In the genomic region with DNA sequence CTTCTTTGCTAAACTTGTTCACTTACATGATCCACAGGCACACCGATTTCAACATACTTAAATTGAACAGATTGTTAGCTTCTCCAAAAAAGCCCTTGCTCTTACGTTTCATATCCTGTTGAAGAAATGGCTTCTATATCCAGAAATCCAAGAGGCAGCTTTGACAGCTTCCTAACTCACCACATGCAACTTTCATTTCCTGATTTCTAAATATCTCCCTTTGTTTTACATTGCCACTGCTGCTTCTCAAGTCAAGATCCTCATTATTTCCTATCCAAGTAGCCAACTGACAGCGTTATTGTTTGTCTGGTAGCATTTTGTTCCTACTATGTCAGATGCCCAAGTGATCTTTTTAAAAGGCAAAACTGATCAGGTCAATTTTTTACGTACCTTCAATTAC, we compare ENCODE assay signal across 21 cellular contexts.
"Had no signal": no experiment of that assay in that cellular context is flagged by ENCODE, and none has a peak within 500 bp of the region (broad histone marks: within the 10 kb centered on the region; RNA-seq: fewer than 3 reads in every experiment).

No MANE protein-coding gene starts in this region.

- H3K27ac Mint-ChIP-seq: naive thymus-derived CD4-positive, alpha-beta T cell; nephron progenitor cell; stimulated activated memory B cell treated with anti-CD40 and anti-IgM and Interleukin-4, amounts not matched to agents 10 μg/mL and 1 μg/mL and 100 μg/mL, for 72 hours; stimulated activated naive CD8-positive, alpha-beta T cell treated with anti-CD3 and anti-CD28 coated beads, Interleukin-15, Interleukin-2, amounts not matched to agents 100 ng/mL and 50 ng/mL, for 24 hours had no signal

- H3K4me3 ChIP-seq: dorsolateral prefrontal cortex, esophagus muscularis mucosa, hepatocyte, spleen, tibial artery, upper lobe of left lung, vagina had no signal

- H3K4me1 ChIP-seq: esophagus muscularis mucosa, spleen, tibial artery, upper lobe of left lung, vagina had no signal

- H3K9me3 Mint-ChIP-seq: nephron progenitor cell had no signal

- H3K27ac ChIP-seq: dorsolateral prefrontal cortex, epithelial cell of prostate, esophagus muscularis mucosa, hepatocyte, neutrophil, spleen, tibial artery, upper lobe of left lung, vagina had no signal

- H3K4me1 Mint-ChIP-seq: naive thymus-derived CD4-positive, alpha-beta T cell; nephron progenitor cell; stimulated activated memory B cell treated with anti-CD40 and anti-IgM and Interleukin-4, amounts not matched to agents 10 μg/mL and 1 μg/mL and 100 μg/mL, for 72 hours had no signal

- H3K9me3 ChIP-seq: esophagus muscularis mucosa, neutrophil, spleen, tibial artery, upper lobe of left lung, vagina had no signal

- H3K27me3 Mint-ChIP-seq: naive thymus-derived CD4-positive, alpha-beta T cell; stimulated activated memory B cell treated with anti-CD40 and anti-IgM and Interleukin-4, amounts not matched to agents 10 μg/mL and 1 μg/mL and 100 μg/mL, for 72 hours; stimulated activated naive CD8-positive, alpha-beta T cell treated with anti-CD3 and anti-CD28 coated beads, Interleukin-15, Interleukin-2, amounts not matched to agents 100 ng/mL and 50 ng/mL, for 24 hours had no signal

- H3K4me2 ChIP-seq: hepatocyte had no signal

- H3K36me3 Mint-ChIP-seq: naive thymus-derived CD4-positive, alpha-beta T cell; stimulated activated memory B cell treated with anti-CD40 and anti-IgM and Interleukin-4, amounts not matched to agents 10 μg/mL and 1 μg/mL and 100 μg/mL, for 72 hours had no signal

- DNase-seq: cortex of kidney; dorsolateral prefrontal cortex; effector memory CD4-positive, alpha-beta T cell; head of caudate nucleus; kidney glomerular epithelial cell; naive thymus-derived CD4-positive, alpha-beta T cell; nephron progenitor cell; posterior cingulate gyrus; spleen; stimulated activated CD4-positive, alpha-beta T cell treated with anti-CD3 and anti-CD28 coated beads, Interleukin-15, amount 100 ng/mL, for 24 hours; stimulated activated CD4-positive, alpha-beta T cell treated with anti-CD3 and anti-CD28 coated beads, Interleukin-1b, Interleukin-23, amount 100 ng/mL, for 48 hours; stimulated activated CD4-positive, alpha-beta T cell treated with anti-CD3 and anti-CD28 coated beads, Interleukin-4, amount 100 ng/mL, for 24 hours; tibial artery; upper lobe of left lung had no signal

- H3K36me3 ChIP-seq: esophagus muscularis mucosa, neutrophil, spleen, tibial artery, upper lobe of left lung, vagina had no signal

- H3K4me3 Mint-ChIP-seq: naive thymus-derived CD4-positive, alpha-beta T cell; nephron progenitor cell; stimulated activated memory B cell treated with anti-CD40 and anti-IgM and Interleukin-4, amounts not matched to agents 10 μg/mL and 1 μg/mL and 100 μg/mL, for 72 hours; stimulated activated naive CD8-positive, alpha-beta T cell treated with anti-CD3 and anti-CD28 coated beads, Interleukin-15, Interleukin-2, amounts not matched to agents 100 ng/mL and 50 ng/mL, for 24 hours had no signal

- H3K27me3 ChIP-seq: dorsolateral prefrontal cortex, esophagus muscularis mucosa, hepatocyte, neutrophil, spleen, tibial artery, upper lobe of left lung, vagina had no signal
